23 cellular contexts compared by ENCODE assay signal in the genomic region with DNA sequence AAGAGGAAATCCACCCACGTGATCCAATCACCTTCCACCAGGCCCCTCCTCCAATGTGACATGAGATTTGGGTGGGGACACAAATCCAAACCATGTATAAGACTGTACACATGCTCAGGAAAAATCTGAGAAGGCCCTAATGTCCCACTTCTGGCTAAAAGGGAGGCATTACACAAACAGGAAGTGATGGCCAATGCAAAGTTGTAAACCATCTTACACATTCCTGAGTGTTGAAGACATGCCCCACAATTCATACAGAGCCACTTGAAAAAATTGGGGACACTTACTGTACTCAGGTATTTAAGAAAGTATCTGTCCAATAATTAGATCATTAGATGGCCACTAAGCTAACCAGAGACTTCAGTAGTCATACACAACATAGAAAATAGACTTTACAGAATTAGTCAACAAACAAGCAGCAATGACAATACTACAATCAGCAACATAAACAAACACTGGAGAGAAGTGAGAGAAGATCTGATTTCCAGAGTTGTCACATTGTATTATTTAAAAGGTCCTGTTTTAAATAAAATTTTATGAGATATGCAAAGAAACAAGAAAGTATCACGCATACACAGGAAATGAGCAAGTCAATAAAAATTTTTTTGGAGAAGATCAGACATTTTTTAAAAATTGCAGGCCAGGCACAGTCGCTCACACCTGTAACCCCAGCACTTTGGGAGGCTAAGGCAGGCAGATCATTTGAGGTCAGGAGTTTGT.
DNase-seq lines count a peak whose midpoint lies in the region; ATAC-seq and TF ChIP-seq lines count a peak whose summit lies in the region.
"Had no signal": no experiment of that assay in that cellular context is flagged by ENCODE, and none has a peak within 500 bp of the region (broad histone marks: within the 10 kb centered on the region; RNA-seq: fewer than 3 reads in every experiment).

No MANE protein-coding gene starts in this region.

- H3K4me3 ChIP-seq in AG10803 (ENCODE audit: low read length): no peak overlapping the region
- no peak overlapping the region for H3K4me3 ChIP-seq in RWPE2 (ENCODE audit: severe bottlenecking)
- H3K4me3 ChIP-seq in spleen: no peak overlapping the region
- H3K4me3 ChIP-seq: A549, BLaER1, PC-9, SJCRH30 had no signal

- 82 to 95% (median 86%) methylated on average over 3 of the region's 3 CpGs for WGBS in spleen, 5 donors

- H3K36me3 ChIP-seq in RWPE2 (ENCODE audit: low read depth): no peaks in the 10 kb centered on the region
- no peaks in the 10 kb centered on the region for H3K36me3 ChIP-seq in spleen
- H3K36me3 ChIP-seq: BLaER1, SJCRH30 had no signal

- H3K4me1 ChIP-seq in RWPE2 (ENCODE audit: insufficient read depth, poor library complexity, severe bottlenecking) (peaks cover 3% of the 10 kb centered on the region), spleen (no peaks in the 10 kb centered on the region)
- H3K4me1 ChIP-seq: A549, BLaER1, SJCRH30 had no signal

- peak; percentile 28 for DNase-seq in AG10803 (ENCODE audit: low read depth)
- peak; percentile 34 for DNase-seq in HCEC 1CT
- DNase-seq in RWPE2 (ENCODE audit: low spot score): no peak
- DNase-seq in iris pigment epithelial cell (ENCODE audit: low read depth): peak; percentile 30
- no peak for DNase-seq in glomerular visceral epithelial cell (ENCODE audit: extremely low spot score)
- no peak for DNase-seq in spleen
- no peak for DNase-seq in inferior parietal cortex (ENCODE audit: extremely low spot score)
- DNase-seq: CD4-positive, alpha-beta T cell; COR-L47; DMS 273 treated with DMSO at 0.1 percent for 48 hours; DMS79 treated with DMSO at 0.1 percent for 48 hours; KG1; NCI-H1105; NCI-H146; NCI-H2029; NCI-H2227 treated with DMSO at 0.1 percent for 48 hours; NCI-H510A; PC-9; SJCRH30; T-cell had no signal

- no peaks in the 10 kb centered on the region for H3K27me3 ChIP-seq in RWPE2 (ENCODE audit: insufficient read depth, poor library complexity, severe bottlenecking)
- no peaks in the 10 kb centered on the region for H3K27me3 ChIP-seq in spleen (replicated peaks in 1 of 7)
- H3K27me3 ChIP-seq: BLaER1, SJCRH30 had no signal

- ATAC-seq in RWPE2 (ENCODE audit: low read depth): no peak
- ATAC-seq: A549, T-cell had no signal

- intact Hi-C loops in spleen (cut with DNase I; ENCODE audit: low total_unique reads): no loop called here

- H3K9me3 ChIP-seq in RWPE2 (ENCODE audit: severe bottlenecking) (no peaks in the 10 kb centered on the region), spleen (peaks cover 9 to 39% (median 34%) of the 10 kb centered on the region in 8 donors)
- H3K9me3 ChIP-seq: A549 had no signal

- no peak for TF ChIP-seq POLR2A in spleen (IDR thresholded peaks at IDR 0.05)

- H3K27ac ChIP-seq in RWPE2 (ENCODE audit: poor library complexity, severe bottlenecking) (peak overlapping the region; percentile 33), spleen (no peak overlapping the region)
- H3K27ac ChIP-seq: A549, BLaER1, HL-60, PC-9, SJCRH30 had no signal

- TF ChIP-seq CTCF in AG10803 (conservative IDR thresholded peaks at IDR 0.05; ENCODE audit: low read length): no peak
- TF ChIP-seq CTCF in RWPE2 (IDR thresholded peaks at IDR 0.05; ENCODE audit: poor library complexity, severe bottlenecking): no peak
- TF ChIP-seq CTCF in spleen (IDR thresholded peaks at IDR 0.05 in 8 of 11, conservative IDR thresholded peaks at IDR 0.05 in 3 of 11): no peak

Comparison
In these comparisons a context has a peak if more than half of its experiments do, and no peak if none do; other contexts are left out.
1. DNase-seq: peak in AG10803 (single experiment), HCEC 1CT (single experiment) and iris pigment epithelial cell (single experiment); none in RWPE2 (single experiment), glomerular visceral epithelial cell (single experiment), spleen (single experiment) and inferior parietal cortex (single experiment).